In genomic region chr2:40129725-40130124, GRCh38 we compare ENCODE assay signal across 26 cellular contexts.
A peak's percentile ranks its signal among the peaks of the same experiment; 100 is the strongest.
DNase-seq lines count a peak whose midpoint lies in the region; ATAC-seq and TF ChIP-seq lines count a peak whose summit lies in the region.
"Had no signal": no experiment of that assay in that cellular context is flagged by ENCODE, and none has a peak within 500 bp of the region (broad histone marks: within the 10 kb centered on the region; RNA-seq: fewer than 3 reads in every experiment).

No MANE protein-coding gene starts in this region.

- no peaks in the 10 kb centered on the region for H4K20me1 ChIP-seq in GM23338 (replicated peaks; ENCODE audit: insufficient read depth)

- TF ChIP-seq CTCF in heart right ventricle (IDR thresholded peaks at IDR 0.05) (no peak), osteocyte (IDR thresholded peaks at IDR 0.05) (no peak), GM20000 (IDR thresholded peaks at IDR 0.05; ENCODE audit: extremely low read depth, missing control alignments) (no peak), GM23338 (conservative IDR thresholded peaks at IDR 0.05; ENCODE audit: low read depth in 2 of 2) (no peak)

- H3K4me3 Mint-ChIP-seq in stimulated activated naive CD8-positive, alpha-beta T cell treated with anti-CD3 and anti-CD28 coated beads, Interleukin-15, amount 100 ng/mL, for 72 hours: no peak overlapping the region
- H3K4me3 Mint-ChIP-seq in osteocyte (ENCODE audit: unreplicated experiment): no peak overlapping the region
- no peak overlapping the region for H3K4me3 Mint-ChIP-seq in GM23338
- H3K4me3 Mint-ChIP-seq: activated CD8-positive, alpha-beta T cell treated with anti-CD3 and anti-CD28 coated beads for 36 hours; CD8-positive, alpha-beta memory T cell; memory B cell; naive thymus-derived CD8-positive, alpha-beta T cell; stimulated activated effector memory CD8-positive, alpha-beta T cell treated with anti-CD3 and anti-CD28 coated beads, Interleukin-12 subunit alpha, Interleukin-12 subunit beta, amount 100 ng/mL, for 72 hours had no signal

- WGBS in heart right ventricle, 2 donors: 43 to 67% methylated on average over 1 of the region's 1 CpG

- H3K4me1 Mint-ChIP-seq in stimulated activated naive CD8-positive, alpha-beta T cell treated with anti-CD3 and anti-CD28 coated beads, Interleukin-15, amount 100 ng/mL, for 72 hours: peaks cover 6% of the 10 kb centered on the region
- peaks cover 50% of the 10 kb centered on the region for H3K4me1 Mint-ChIP-seq in osteocyte (ENCODE audit: unreplicated experiment)
- H3K4me1 Mint-ChIP-seq in GM23338: no peaks in the 10 kb centered on the region
- H3K4me1 Mint-ChIP-seq: CD8-positive, alpha-beta memory T cell; memory B cell; naive thymus-derived CD8-positive, alpha-beta T cell; stimulated activated effector memory CD8-positive, alpha-beta T cell treated with anti-CD3 and anti-CD28 coated beads, Interleukin-12 subunit alpha, Interleukin-12 subunit beta, amount 100 ng/mL, for 72 hours had no signal

- intact Hi-C loops in heart right ventricle (cut with DNase I): no loop called here

- H3K9me3 Mint-ChIP-seq in stimulated activated naive CD8-positive, alpha-beta T cell treated with anti-CD3 and anti-CD28 coated beads, Interleukin-15, amount 100 ng/mL, for 72 hours: no peaks in the 10 kb centered on the region
- no peaks in the 10 kb centered on the region for H3K9me3 Mint-ChIP-seq in osteocyte (ENCODE audit: unreplicated experiment)
- no peaks in the 10 kb centered on the region for H3K9me3 Mint-ChIP-seq in GM23338
- H3K9me3 Mint-ChIP-seq: activated CD8-positive, alpha-beta T cell treated with anti-CD3 and anti-CD28 coated beads for 36 hours; memory B cell; stimulated activated effector memory CD8-positive, alpha-beta T cell treated with anti-CD3 and anti-CD28 coated beads, Interleukin-12 subunit alpha, Interleukin-12 subunit beta, amount 100 ng/mL, for 72 hours had no signal

- H3K79me2 ChIP-seq in GM23338 (replicated peaks; ENCODE audit: insufficient read depth): no peaks in the 10 kb centered on the region

- no peak overlapping the region for H3K4me3 ChIP-seq in heart right ventricle
- H3K4me3 ChIP-seq in GM23338: no peak overlapping the region
- H3K4me3 ChIP-seq: GM12878, GM23248, pancreas had no signal

- H3K9me3 ChIP-seq in heart right ventricle: no peaks in the 10 kb centered on the region
- H3K9me3 ChIP-seq: pancreas had no signal

- H3F3A ChIP-seq in GM23338 (replicated peaks; ENCODE audit: low read depth): no peaks in the 10 kb centered on the region

- H2AFZ ChIP-seq in GM23338: no peak overlapping the region
- H2AFZ ChIP-seq: GM23248 had no signal

- 0 out of 2 replicates have a peak, but pooled peaks cover 6% of the 10 kb centered on the region for H3K9me2 ChIP-seq in GM23338 (ENCODE audit: insufficient read depth)

- H3K27ac ChIP-seq in heart right ventricle (peak overlapping the region; percentile 20 to 86 (median 78)), GM23338 (ENCODE audit: low read depth) (no peak overlapping the region)
- H3K27ac ChIP-seq: GM23248, pancreas, RWPE1 had no signal

- no peak for DNase-seq in stimulated activated naive CD8-positive, alpha-beta T cell treated with anti-CD3 and anti-CD28 coated beads, Interleukin-15, Interleukin-2, amounts not matched to agents 100 U/mL and 50 U/mL, for 24 hours
- DNase-seq in stimulated activated naive CD8-positive, alpha-beta T cell treated with anti-CD3 and anti-CD28 coated beads, Interleukin-15, amount 100 ng/mL, for 72 hours: no peak
- DNase-seq in heart right ventricle: peak in 1 of 2 donors; percentile 77
- no peak for DNase-seq in osteocyte (ENCODE audit: extremely low spot score, unreplicated experiment)
- no peak for DNase-seq in DMS53 treated with DMSO at 0.1 percent for 48 hours (lab: John Stamatoyannopoulos, UW; ENCODE audit: unreplicated experiment)
- DNase-seq in GM20000 (ENCODE audit: low spot score): no peak
- no peak for DNase-seq in GM23338 (ENCODE audit: low spot score)
- DNase-seq: activated CD8-positive, alpha-beta T cell treated with anti-CD3 and anti-CD28 coated beads for 36 hours; activated T-cell treated with anti-CD3 and anti-CD28 coated beads for 4 hours; CD8-positive, alpha-beta memory T cell; central memory CD4-positive, alpha-beta T cell; DMS79; foreskin melanocyte; Kasumi-1; naive thymus-derived CD8-positive, alpha-beta T cell; NCI-H1930; NCI-H69; pancreas; stimulated activated CD4-positive, alpha-beta T cell treated with anti-CD3 and anti-CD28 coated beads, Interleukin-1b, Interleukin-23, amount 100 ng/mL, for 48 hours; T1000 had no signal

- ATAC-seq in stimulated activated naive CD8-positive, alpha-beta T cell treated with anti-CD3 and anti-CD28 coated beads, Interleukin-15, Interleukin-2, amounts not matched to agents 100 U/mL and 50 U/mL, for 24 hours: peak; percentile 19
- no peak for ATAC-seq in stimulated activated naive CD8-positive, alpha-beta T cell treated with anti-CD3 and anti-CD28 coated beads, Interleukin-15, amount 100 ng/mL, for 72 hours
- peak; percentile 62 to 91 (median 87) for ATAC-seq in heart right ventricle
- ATAC-seq in GM21515 (IDR thresholded peaks at IDR 0.05; ENCODE audit: unreplicated experiment): no peak
- ATAC-seq in GM23338: no peak
- ATAC-seq: activated CD8-positive, alpha-beta T cell treated with anti-CD3 and anti-CD28 coated beads for 36 hours; GM12878; naive thymus-derived CD8-positive, alpha-beta T cell; pancreas; stimulated activated effector memory CD8-positive, alpha-beta T cell treated with anti-CD3 and anti-CD28 coated beads, Interleukin-12 subunit alpha, Interleukin-12 subunit beta, amount 100 ng/mL, for 72 hours had no signal

- H3K27me3 Mint-ChIP-seq in stimulated activated naive CD8-positive, alpha-beta T cell treated with anti-CD3 and anti-CD28 coated beads, Interleukin-15, amount 100 ng/mL, for 72 hours: no peaks in the 10 kb centered on the region
- H3K27me3 Mint-ChIP-seq in osteocyte (ENCODE audit: unreplicated experiment): no peaks in the 10 kb centered on the region
- H3K27me3 Mint-ChIP-seq in GM23338 (ENCODE audit: insufficient read depth, low read depth, poor library complexity): no peaks in the 10 kb centered on the region
- H3K27me3 Mint-ChIP-seq: activated CD8-positive, alpha-beta T cell treated with anti-CD3 and anti-CD28 coated beads for 36 hours; memory B cell had no signal

- H3K36me3 ChIP-seq in heart right ventricle (peaks cover 0 to 24% (median 0%) of the 10 kb centered on the region in 9 donors), GM23338 (ENCODE audit: insufficient read depth) (no peaks in the 10 kb centered on the region)
- H3K36me3 ChIP-seq: pancreas had no signal

- no peaks in the 10 kb centered on the region for H3K27me3 ChIP-seq in heart right ventricle
- no peaks in the 10 kb centered on the region for H3K27me3 ChIP-seq in GM23338 (ENCODE audit: insufficient read depth)

- H3K4me2 ChIP-seq in GM23338: no peak overlapping the region

- no peaks in the 10 kb centered on the region for H3K36me3 Mint-ChIP-seq in osteocyte (ENCODE audit: unreplicated experiment)
- no peaks in the 10 kb centered on the region for H3K36me3 Mint-ChIP-seq in GM23338 (ENCODE audit: low read depth)
- H3K36me3 Mint-ChIP-seq: CD8-positive, alpha-beta memory T cell; memory B cell; naive thymus-derived CD8-positive, alpha-beta T cell; stimulated activated effector memory CD8-positive, alpha-beta T cell treated with anti-CD3 and anti-CD28 coated beads, Interleukin-12 subunit alpha, Interleukin-12 subunit beta, amount 100 ng/mL, for 72 hours had no signal

- H3K4me1 ChIP-seq in heart right ventricle (peaks cover 4 to 82% (median 52%) of the 10 kb centered on the region in 9 donors), GM23338 (ENCODE audit: insufficient read depth) (no peaks in the 10 kb centered on the region)
- H3K4me1 ChIP-seq: pancreas had no signal

- no peak overlapping the region for H3K27ac Mint-ChIP-seq in stimulated activated naive CD8-positive, alpha-beta T cell treated with anti-CD3 and anti-CD28 coated beads, Interleukin-15, amount 100 ng/mL, for 72 hours
- peak overlapping the region; percentile 57 for H3K27ac Mint-ChIP-seq in osteocyte (ENCODE audit: unreplicated experiment)
- H3K27ac Mint-ChIP-seq in GM23338: no peak overlapping the region
- H3K27ac Mint-ChIP-seq: activated CD8-positive, alpha-beta T cell treated with anti-CD3 and anti-CD28 coated beads for 36 hours; memory B cell; naive thymus-derived CD8-positive, alpha-beta T cell; stimulated activated effector memory CD8-positive, alpha-beta T cell treated with anti-CD3 and anti-CD28 coated beads, Interleukin-12 subunit alpha, Interleukin-12 subunit beta, amount 100 ng/mL, for 72 hours had no signal

TF ChIP-seq in GM23338, 12 proteins besides CTCF, POLR2A, EP300 and RAD21 (continues in another document):
- TF ChIP-seq EZH2 (IDR thresholded peaks at IDR 0.05; ENCODE audit: low read depth, unreplicated experiment): no peak
- TF ChIP-seq REST (IDR thresholded peaks at IDR 0.05; ENCODE audit: unreplicated experiment): no peak
- TF ChIP-seq NANOG (IDR thresholded peaks at IDR 0.05; ENCODE audit: borderline replicate concordance): no peak
- TF ChIP-seq STAT1 (IDR thresholded peaks at IDR 0.05; ENCODE audit: unreplicated experiment): no peak
- no peak for TF ChIP-seq POLR2AphosphoS5 (IDR thresholded peaks at IDR 0.05; ENCODE audit: low read depth)

Comparison
In these comparisons a context has a peak if more than half of its experiments do, and no peak if none do; other contexts are left out.
1. ATAC-seq: peak in stimulated activated naive CD8-positive, alpha-beta T cell treated with anti-CD3 and anti-CD28 coated beads, Interleukin-15, Interleukin-2, amounts not matched to agents 100 U/mL and 50 U/mL, for 24 hours (single experiment) and heart right ventricle (8 of 8); none in stimulated activated naive CD8-positive, alpha-beta T cell treated with anti-CD3 and anti-CD28 coated beads, Interleukin-15, amount 100 ng/mL, for 72 hours (single experiment), GM21515 (single experiment) and GM23338 (single experiment).